1 cellular context compared by ENCODE assay signal in the genomic region with DNA sequence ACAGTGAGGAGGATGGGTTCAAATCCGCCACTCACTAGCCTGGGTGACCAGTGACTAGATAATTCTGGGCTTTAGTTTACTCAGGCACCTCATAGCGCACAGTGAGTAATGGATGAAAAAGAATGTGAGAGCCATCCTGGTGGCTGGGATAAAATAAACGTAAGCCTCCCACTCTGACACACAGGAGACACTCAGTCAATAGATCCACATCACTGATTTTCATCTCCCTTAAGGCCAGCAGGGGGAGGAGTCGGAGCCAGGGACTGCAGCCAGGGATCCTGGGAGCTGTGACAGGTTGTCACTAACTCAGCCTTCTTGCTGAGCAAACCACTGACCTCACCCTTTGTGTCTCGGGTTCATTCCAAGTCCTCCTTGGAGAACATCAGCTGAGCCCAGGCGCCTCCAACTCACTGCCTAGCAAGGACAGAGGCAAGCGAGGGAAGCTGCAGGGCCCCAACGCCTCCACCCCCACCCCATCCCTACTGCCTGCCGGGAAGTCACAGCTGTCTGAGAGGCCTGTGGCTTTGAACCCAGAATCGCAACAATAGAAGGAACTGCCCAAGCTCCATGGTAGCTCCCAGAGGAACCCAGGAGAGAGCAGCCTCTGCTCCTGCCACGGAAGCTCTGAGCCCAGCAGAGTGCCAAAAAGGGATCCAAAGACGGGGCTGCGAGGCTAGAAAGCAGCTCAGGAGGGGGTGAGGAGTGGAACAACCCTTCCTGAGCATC.
A peak's percentile ranks its signal among the peaks of the same experiment; 100 is the strongest.
TF ChIP-seq lines count a peak whose summit lies in the region.

No MANE protein-coding gene starts in this region.

TF ChIP-seq in K562, 482 proteins besides CTCF, POLR2A, EP300 and RAD21 (continued from another document and continues in another):
- TF ChIP-seq, protein P1, sequence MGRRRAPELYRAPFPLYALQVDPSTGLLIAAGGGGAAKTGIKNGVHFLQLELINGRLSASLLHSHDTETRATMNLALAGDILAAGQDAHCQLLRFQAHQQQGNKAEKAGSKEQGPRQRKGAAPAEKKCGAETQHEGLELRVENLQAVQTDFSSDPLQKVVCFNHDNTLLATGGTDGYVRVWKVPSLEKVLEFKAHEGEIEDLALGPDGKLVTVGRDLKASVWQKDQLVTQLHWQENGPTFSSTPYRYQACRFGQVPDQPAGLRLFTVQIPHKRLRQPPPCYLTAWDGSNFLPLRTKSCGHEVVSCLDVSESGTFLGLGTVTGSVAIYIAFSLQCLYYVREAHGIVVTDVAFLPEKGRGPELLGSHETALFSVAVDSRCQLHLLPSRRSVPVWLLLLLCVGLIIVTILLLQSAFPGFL (CRISPR knock-in tag; IDR thresholded peaks at IDR 0.05): no peak
- TF ChIP-seq, protein P2, sequence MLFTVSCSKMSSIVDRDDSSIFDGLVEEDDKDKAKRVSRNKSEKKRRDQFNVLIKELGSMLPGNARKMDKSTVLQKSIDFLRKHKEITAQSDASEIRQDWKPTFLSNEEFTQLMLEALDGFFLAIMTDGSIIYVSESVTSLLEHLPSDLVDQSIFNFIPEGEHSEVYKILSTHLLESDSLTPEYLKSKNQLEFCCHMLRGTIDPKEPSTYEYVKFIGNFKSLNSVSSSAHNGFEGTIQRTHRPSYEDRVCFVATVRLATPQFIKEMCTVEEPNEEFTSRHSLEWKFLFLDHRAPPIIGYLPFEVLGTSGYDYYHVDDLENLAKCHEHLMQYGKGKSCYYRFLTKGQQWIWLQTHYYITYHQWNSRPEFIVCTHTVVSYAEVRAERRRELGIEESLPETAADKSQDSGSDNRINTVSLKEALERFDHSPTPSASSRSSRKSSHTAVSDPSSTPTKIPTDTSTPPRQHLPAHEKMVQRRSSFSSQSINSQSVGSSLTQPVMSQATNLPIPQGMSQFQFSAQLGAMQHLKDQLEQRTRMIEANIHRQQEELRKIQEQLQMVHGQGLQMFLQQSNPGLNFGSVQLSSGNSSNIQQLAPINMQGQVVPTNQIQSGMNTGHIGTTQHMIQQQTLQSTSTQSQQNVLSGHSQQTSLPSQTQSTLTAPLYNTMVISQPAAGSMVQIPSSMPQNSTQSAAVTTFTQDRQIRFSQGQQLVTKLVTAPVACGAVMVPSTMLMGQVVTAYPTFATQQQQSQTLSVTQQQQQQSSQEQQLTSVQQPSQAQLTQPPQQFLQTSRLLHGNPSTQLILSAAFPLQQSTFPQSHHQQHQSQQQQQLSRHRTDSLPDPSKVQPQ (CRISPR knock-in tag; IDR thresholded peaks at IDR 0.05; ENCODE audit: borderline replicate concordance): no peak
- TF ChIP-seq SIRT6 (IDR thresholded peaks at IDR 0.05; ENCODE audit: low read depth, low read length) (no peak), LEF1 (IDR thresholded peaks at IDR 0.05) (peak; percentile 23; the same call in 1 of the 2 replicates), GABPB1 (CRISPR knock-in tag; IDR thresholded peaks at IDR 0.05) (no peak), TAF9B (IDR thresholded peaks at IDR 0.05; ENCODE audit: partially characterized antibody) (no peak), POLR2B (IDR thresholded peaks at IDR 0.05; ENCODE audit: low read depth, partially characterized antibody) (no peak), TAL1 (IDR thresholded peaks at IDR 0.05) (no peak), ZNF217 (CRISPR knock-in tag; IDR thresholded peaks at IDR 0.05) (no peak), DMBX1 (CRISPR knock-in tag; IDR thresholded peaks at IDR 0.05; ENCODE audit: borderline replicate concordance) (no peak), KLF16 (IDR thresholded peaks at IDR 0.05) (no peak), PHF21A (IDR thresholded peaks at IDR 0.05; ENCODE audit: borderline replicate concordance, low read depth) (no peak), GABPA (tag; conservative IDR thresholded peaks at IDR 0.05; ENCODE audit: low read depth) (no peak), CHCHD3 (CRISPR knock-in tag; IDR thresholded peaks at IDR 0.05) (no peak), HDAC2 (IDR thresholded peaks at IDR 0.05) (peak; percentile 58; the same call in 1 of the 2 replicates), RFX5 (IDR thresholded peaks at IDR 0.05; ENCODE audit: low read depth, low read length) (no peak), GTF2A2 (tag; IDR thresholded peaks at IDR 0.05) (no peak), EHMT2 (IDR thresholded peaks at IDR 0.05) (no peak), XRCC4 (IDR thresholded peaks at IDR 0.05; ENCODE audit: extremely low read depth, insufficient read depth, insufficient read length) (no peak), ZNF586 (CRISPR knock-in tag; conservative IDR thresholded peaks at IDR 0.05) (no peak), CHD4 (IDR thresholded peaks at IDR 0.05; ENCODE audit: insufficient read depth, insufficient replicate concordance, low read depth, low read length, poor library complexity, severe bottlenecking) (no peak), PHF8 (IDR thresholded peaks at IDR 0.05; ENCODE audit: borderline replicate concordance, low read length) (no peak), BMI1 (IDR thresholded peaks at IDR 0.05; ENCODE audit: low read length) (no peak), MAFF (IDR thresholded peaks at IDR 0.05; ENCODE audit: low read length) (no peak), KLF6 (CRISPR knock-in tag; IDR thresholded peaks at IDR 0.05; ENCODE audit: borderline replicate concordance) (no peak), CBFA2T2 (conservative IDR thresholded peaks at IDR 0.05) (0 out of 2 replicates have a peak, but pooled peaks have one; percentile 35)
- TF ChIP-seq, protein P3, sequence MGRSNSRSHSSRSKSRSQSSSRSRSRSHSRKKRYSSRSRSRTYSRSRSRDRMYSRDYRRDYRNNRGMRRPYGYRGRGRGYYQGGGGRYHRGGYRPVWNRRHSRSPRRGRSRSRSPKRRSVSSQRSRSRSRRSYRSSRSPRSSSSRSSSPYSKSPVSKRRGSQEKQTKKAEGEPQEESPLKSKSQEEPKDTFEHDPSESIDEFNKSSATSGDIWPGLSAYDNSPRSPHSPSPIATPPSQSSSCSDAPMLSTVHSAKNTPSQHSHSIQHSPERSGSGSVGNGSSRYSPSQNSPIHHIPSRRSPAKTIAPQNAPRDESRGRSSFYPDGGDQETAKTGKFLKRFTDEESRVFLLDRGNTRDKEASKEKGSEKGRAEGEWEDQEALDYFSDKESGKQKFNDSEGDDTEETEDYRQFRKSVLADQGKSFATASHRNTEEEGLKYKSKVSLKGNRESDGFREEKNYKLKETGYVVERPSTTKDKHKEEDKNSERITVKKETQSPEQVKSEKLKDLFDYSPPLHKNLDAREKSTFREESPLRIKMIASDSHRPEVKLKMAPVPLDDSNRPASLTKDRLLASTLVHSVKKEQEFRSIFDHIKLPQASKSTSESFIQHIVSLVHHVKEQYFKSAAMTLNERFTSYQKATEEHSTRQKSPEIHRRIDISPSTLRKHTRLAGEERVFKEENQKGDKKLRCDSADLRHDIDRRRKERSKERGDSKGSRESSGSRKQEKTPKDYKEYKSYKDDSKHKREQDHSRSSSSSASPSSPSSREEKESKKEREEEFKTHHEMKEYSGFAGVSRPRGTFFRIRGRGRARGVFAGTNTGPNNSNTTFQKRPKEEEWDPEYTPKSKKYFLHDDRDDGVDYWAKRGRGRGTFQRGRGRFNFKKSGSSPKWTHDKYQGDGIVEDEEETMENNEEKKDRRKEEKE (IDR thresholded peaks at IDR 0.05; ENCODE audit: borderline replicate concordance in 1 of 2, control insufficient read depth in 1 of 2, low read depth in 2 of 2, low read length in 1 of 2): no peak
- TF ChIP-seq, protein P4, sequence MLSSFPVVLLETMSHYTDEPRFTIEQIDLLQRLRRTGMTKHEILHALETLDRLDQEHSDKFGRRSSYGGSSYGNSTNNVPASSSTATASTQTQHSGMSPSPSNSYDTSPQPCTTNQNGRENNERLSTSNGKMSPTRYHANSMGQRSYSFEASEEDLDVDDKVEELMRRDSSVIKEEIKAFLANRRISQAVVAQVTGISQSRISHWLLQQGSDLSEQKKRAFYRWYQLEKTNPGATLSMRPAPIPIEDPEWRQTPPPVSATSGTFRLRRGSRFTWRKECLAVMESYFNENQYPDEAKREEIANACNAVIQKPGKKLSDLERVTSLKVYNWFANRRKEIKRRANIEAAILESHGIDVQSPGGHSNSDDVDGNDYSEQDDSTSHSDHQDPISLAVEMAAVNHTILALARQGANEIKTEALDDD (IDR thresholded peaks at IDR 0.05): peak; percentile 99
- TF ChIP-seq, protein P5, sequence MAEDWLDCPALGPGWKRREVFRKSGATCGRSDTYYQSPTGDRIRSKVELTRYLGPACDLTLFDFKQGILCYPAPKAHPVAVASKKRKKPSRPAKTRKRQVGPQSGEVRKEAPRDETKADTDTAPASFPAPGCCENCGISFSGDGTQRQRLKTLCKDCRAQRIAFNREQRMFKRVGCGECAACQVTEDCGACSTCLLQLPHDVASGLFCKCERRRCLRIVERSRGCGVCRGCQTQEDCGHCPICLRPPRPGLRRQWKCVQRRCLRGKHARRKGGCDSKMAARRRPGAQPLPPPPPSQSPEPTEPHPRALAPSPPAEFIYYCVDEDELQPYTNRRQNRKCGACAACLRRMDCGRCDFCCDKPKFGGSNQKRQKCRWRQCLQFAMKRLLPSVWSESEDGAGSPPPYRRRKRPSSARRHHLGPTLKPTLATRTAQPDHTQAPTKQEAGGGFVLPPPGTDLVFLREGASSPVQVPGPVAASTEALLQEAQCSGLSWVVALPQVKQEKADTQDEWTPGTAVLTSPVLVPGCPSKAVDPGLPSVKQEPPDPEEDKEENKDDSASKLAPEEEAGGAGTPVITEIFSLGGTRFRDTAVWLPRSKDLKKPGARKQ (CRISPR knock-in tag; IDR thresholded peaks at IDR 0.05): no peak
- TF ChIP-seq, protein P6, sequence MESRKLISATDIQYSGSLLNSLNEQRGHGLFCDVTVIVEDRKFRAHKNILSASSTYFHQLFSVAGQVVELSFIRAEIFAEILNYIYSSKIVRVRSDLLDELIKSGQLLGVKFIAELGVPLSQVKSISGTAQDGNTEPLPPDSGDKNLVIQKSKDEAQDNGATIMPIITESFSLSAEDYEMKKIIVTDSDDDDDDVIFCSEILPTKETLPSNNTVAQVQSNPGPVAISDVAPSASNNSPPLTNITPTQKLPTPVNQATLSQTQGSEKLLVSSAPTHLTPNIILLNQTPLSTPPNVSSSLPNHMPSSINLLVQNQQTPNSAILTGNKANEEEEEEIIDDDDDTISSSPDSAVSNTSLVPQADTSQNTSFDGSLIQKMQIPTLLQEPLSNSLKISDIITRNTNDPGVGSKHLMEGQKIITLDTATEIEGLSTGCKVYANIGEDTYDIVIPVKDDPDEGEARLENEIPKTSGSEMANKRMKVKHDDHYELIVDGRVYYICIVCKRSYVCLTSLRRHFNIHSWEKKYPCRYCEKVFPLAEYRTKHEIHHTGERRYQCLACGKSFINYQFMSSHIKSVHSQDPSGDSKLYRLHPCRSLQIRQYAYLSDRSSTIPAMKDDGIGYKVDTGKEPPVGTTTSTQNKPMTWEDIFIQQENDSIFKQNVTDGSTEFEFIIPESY (CRISPR knock-in tag; IDR thresholded peaks at IDR 0.05): no peak
- TF ChIP-seq, protein P7, sequence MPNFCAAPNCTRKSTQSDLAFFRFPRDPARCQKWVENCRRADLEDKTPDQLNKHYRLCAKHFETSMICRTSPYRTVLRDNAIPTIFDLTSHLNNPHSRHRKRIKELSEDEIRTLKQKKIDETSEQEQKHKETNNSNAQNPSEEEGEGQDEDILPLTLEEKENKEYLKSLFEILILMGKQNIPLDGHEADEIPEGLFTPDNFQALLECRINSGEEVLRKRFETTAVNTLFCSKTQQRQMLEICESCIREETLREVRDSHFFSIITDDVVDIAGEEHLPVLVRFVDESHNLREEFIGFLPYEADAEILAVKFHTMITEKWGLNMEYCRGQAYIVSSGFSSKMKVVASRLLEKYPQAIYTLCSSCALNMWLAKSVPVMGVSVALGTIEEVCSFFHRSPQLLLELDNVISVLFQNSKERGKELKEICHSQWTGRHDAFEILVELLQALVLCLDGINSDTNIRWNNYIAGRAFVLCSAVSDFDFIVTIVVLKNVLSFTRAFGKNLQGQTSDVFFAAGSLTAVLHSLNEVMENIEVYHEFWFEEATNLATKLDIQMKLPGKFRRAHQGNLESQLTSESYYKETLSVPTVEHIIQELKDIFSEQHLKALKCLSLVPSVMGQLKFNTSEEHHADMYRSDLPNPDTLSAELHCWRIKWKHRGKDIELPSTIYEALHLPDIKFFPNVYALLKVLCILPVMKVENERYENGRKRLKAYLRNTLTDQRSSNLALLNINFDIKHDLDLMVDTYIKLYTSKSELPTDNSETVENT (CRISPR knock-in tag; IDR thresholded peaks at IDR 0.05): no peak
- TF ChIP-seq, protein P8, sequence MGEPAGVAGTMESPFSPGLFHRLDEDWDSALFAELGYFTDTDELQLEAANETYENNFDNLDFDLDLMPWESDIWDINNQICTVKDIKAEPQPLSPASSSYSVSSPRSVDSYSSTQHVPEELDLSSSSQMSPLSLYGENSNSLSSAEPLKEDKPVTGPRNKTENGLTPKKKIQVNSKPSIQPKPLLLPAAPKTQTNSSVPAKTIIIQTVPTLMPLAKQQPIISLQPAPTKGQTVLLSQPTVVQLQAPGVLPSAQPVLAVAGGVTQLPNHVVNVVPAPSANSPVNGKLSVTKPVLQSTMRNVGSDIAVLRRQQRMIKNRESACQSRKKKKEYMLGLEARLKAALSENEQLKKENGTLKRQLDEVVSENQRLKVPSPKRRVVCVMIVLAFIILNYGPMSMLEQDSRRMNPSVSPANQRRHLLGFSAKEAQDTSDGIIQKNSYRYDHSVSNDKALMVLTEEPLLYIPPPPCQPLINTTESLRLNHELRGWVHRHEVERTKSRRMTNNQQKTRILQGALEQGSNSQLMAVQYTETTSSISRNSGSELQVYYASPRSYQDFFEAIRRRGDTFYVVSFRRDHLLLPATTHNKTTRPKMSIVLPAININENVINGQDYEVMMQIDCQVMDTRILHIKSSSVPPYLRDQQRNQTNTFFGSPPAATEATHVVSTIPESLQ (CRISPR knock-in tag; IDR thresholded peaks at IDR 0.05): no peak
- TF ChIP-seq, protein P9, sequence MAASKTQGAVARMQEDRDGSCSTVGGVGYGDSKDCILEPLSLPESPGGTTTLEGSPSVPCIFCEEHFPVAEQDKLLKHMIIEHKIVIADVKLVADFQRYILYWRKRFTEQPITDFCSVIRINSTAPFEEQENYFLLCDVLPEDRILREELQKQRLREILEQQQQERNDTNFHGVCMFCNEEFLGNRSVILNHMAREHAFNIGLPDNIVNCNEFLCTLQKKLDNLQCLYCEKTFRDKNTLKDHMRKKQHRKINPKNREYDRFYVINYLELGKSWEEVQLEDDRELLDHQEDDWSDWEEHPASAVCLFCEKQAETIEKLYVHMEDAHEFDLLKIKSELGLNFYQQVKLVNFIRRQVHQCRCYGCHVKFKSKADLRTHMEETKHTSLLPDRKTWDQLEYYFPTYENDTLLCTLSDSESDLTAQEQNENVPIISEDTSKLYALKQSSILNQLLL (CRISPR knock-in tag; IDR thresholded peaks at IDR 0.05; ENCODE audit: borderline replicate concordance): no peak
- TF ChIP-seq, protein P10, sequence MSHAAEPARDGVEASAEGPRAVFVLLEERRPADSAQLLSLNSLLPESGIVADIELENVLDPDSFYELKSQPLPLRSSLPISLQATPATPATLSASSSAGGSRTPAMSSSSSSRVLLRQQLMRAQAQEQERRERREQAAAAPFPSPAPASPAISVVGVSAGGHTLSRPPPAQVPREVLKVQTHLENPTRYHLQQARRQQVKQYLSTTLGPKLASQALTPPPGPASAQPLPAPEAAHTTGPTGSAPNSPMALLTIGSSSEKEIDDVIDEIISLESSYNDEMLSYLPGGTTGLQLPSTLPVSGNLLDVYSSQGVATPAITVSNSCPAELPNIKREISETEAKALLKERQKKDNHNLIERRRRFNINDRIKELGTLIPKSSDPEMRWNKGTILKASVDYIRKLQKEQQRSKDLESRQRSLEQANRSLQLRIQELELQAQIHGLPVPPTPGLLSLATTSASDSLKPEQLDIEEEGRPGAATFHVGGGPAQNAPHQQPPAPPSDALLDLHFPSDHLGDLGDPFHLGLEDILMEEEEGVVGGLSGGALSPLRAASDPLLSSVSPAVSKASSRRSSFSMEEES (CRISPR knock-in tag; IDR thresholded peaks at IDR 0.05): no peak
- TF ChIP-seq, protein P11, sequence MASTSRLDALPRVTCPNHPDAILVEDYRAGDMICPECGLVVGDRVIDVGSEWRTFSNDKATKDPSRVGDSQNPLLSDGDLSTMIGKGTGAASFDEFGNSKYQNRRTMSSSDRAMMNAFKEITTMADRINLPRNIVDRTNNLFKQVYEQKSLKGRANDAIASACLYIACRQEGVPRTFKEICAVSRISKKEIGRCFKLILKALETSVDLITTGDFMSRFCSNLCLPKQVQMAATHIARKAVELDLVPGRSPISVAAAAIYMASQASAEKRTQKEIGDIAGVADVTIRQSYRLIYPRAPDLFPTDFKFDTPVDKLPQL (IDR thresholded peaks at IDR 0.05; ENCODE audit: extremely low read depth, insufficient read length): no peak
